In genomic region chr18:24368749-24369148, GRCh38 we compare ENCODE assay signal across 14 cellular contexts. TPM values are rescaled to one million over a fixed set of nuclear protein-coding genes. Genes with fewer than 3 reads are reported as not detected.
DNase-seq lines count a peak whose midpoint lies in the region; ATAC-seq and TF ChIP-seq lines count a peak whose summit lies in the region.
"Had no signal": no experiment of that assay in that cellular context is flagged by ENCODE, and none has a peak within 500 bp of the region (broad histone marks: within the 10 kb centered on the region; RNA-seq: fewer than 3 reads in every experiment).

No MANE protein-coding gene starts in this region.

- H3K4me3 Mint-ChIP-seq in CD4-positive, alpha-beta memory T cell, result peak overlapping the region in 4 of 8 donors; percentile 2 to 48 (median 36)
- no peak overlapping the region for H3K4me3 Mint-ChIP-seq in activated CD4-positive, alpha-beta T cell treated with anti-CD3 and anti-CD28 coated beads, Interleukin-2, amount 10 ng/mL, durations not matched to agents 7 days and 5 days
- H3K4me3 Mint-ChIP-seq: B cell, memory B cell had no signal

- POLR2A ChIA-PET in CD4-positive, alpha-beta memory T cell (lab: Charles Lee; ENCODE audit: partially characterized antibody), result no interaction called here
- POLR2A ChIA-PET in activated CD4-positive, alpha-beta T cell treated with anti-CD3 and anti-CD28 coated beads, Interleukin-2, amount 10 ng/mL, durations not matched to agents 7 days and 5 days (lab: Charles Lee), result no interaction called here

- no peak for TF ChIP-seq POLR2A in right lobe of liver (IDR thresholded peaks at IDR 0.05)

- peak overlapping the region in 5 of 7 donors; percentile 10 to 90 (median 74) for H3K27ac Mint-ChIP-seq in CD4-positive, alpha-beta memory T cell
- H3K27ac Mint-ChIP-seq in activated CD4-positive, alpha-beta T cell treated with anti-CD3 and anti-CD28 coated beads, Interleukin-2, amount 10 ng/mL, durations not matched to agents 7 days and 5 days, result peak overlapping the region; percentile 52
- H3K27ac Mint-ChIP-seq: B cell, memory B cell had no signal

- intact Hi-C loops in CD4-positive, alpha-beta memory T cell (cut with micrococcal nuclease), result no loop called here
- intact Hi-C loops in right lobe of liver (cut with DNase I), result no loop called here

- ATAC-seq in HG02798 (IDR thresholded peaks at IDR 0.05; ENCODE audit: poor library complexity, unreplicated experiment) (no peak), right lobe of liver (no peak)

- H3K9me3 Mint-ChIP-seq in CD4-positive, alpha-beta memory T cell, result no peaks in the 10 kb centered on the region
- H3K9me3 Mint-ChIP-seq in activated CD4-positive, alpha-beta T cell treated with anti-CD3 and anti-CD28 coated beads, Interleukin-2, amount 10 ng/mL, durations not matched to agents 7 days and 5 days, result no peaks in the 10 kb centered on the region
- H3K9me3 Mint-ChIP-seq: memory B cell had no signal

- DNase-seq in CD4-positive, alpha-beta memory T cell, result peak in 3 of 5 donors; percentile 1 to 4 (median 2)
- peak; percentile 11 for DNase-seq in activated CD4-positive, alpha-beta T cell treated with anti-CD3 and anti-CD28 coated beads, Interleukin-2, amount 10 ng/mL, durations not matched to agents 7 days and 5 days
- DNase-seq in choroid plexus epithelial cell (ENCODE audit: low read depth) (peak; percentile 8), NCI-H446 treated with DMSO at 0.1 percent for 48 hours (lab: John Stamatoyannopoulos, UW) (no peak), NCI-H2081 (lab: John Stamatoyannopoulos, UW) (no peak), right lobe of liver (no peak)
- DNase-seq in stimulated activated CD4-positive, alpha-beta T cell treated with anti-CD3 and anti-CD28 coated beads, Interleukin-1b, Interleukin-23, amount 100 ng/mL, for 24 hours (ENCODE audit: low read depth in 4 of 4, low spot score in 1 of 4), result peak in 3 of 4 experiments; percentile 16 to 59 (median 42)
- DNase-seq: adrenal gland, GDM1, NCI-H187 treated with DMSO at 0.1 percent for 48 hours, posterior cingulate gyrus had no signal

- H3K36me3 ChIP-seq in CD4-positive, alpha-beta memory T cell (ENCODE audit: insufficient read depth, low read length), result no peaks in the 10 kb centered on the region
- no peaks in the 10 kb centered on the region for H3K36me3 ChIP-seq in right lobe of liver
- H3K36me3 ChIP-seq: adrenal gland had no signal

- CTCF ChIA-PET in CD4-positive, alpha-beta memory T cell (lab: Charles Lee; ENCODE audit: partially characterized antibody), result interaction anchor here (0.7 to 3.4 kb wide), 4 partner anchors 9 to 136 kb away, joined by 3 to 26 read pairs (median 9); no protein-coding TSS in a partner anchor
- CTCF ChIA-PET in activated CD4-positive, alpha-beta T cell treated with anti-CD3 and anti-CD28 coated beads, Interleukin-2, amount 10 ng/mL, durations not matched to agents 7 days and 5 days (lab: Charles Lee), result interaction anchor here (0.9 to 1.5 kb wide), 4 partner anchors 9 to 120 kb away, joined by 3 to 5 read pairs (median 3); no protein-coding TSS in a partner anchor

- H3K4me1 ChIP-seq in CD4-positive, alpha-beta memory T cell (ENCODE audit: insufficient read depth, low read length), result peaks cover 14% of the 10 kb centered on the region
- no peaks in the 10 kb centered on the region for H3K4me1 ChIP-seq in right lobe of liver
- H3K4me1 ChIP-seq: adrenal gland had no signal

- peaks cover 0 to 4% of the 10 kb centered on the region in 2 donors for H3K36me3 Mint-ChIP-seq in CD4-positive, alpha-beta memory T cell
- no peaks in the 10 kb centered on the region for H3K36me3 Mint-ChIP-seq in activated CD4-positive, alpha-beta T cell treated with anti-CD3 and anti-CD28 coated beads, Interleukin-2, amount 10 ng/mL, durations not matched to agents 7 days and 5 days (ENCODE audit: low read depth)

- H3K27me3 ChIP-seq in CD4-positive, alpha-beta memory T cell (ENCODE audit: insufficient read depth, low read length), result no peaks in the 10 kb centered on the region
- no peaks in the 10 kb centered on the region for H3K27me3 ChIP-seq in right lobe of liver
- H3K27me3 ChIP-seq: adrenal gland had no signal

- H3K27ac ChIP-seq in CD4-positive, alpha-beta memory T cell (ENCODE audit: low read depth, low read length), result no peak overlapping the region
- no peak overlapping the region for H3K27ac ChIP-seq in right lobe of liver
- H3K27ac ChIP-seq: adrenal gland had no signal

- TF ChIP-seq CTCF in choroid plexus epithelial cell (conservative IDR thresholded peaks at IDR 0.05; ENCODE audit: low read depth, low read length), result no peak
- TF ChIP-seq CTCF in right lobe of liver (IDR thresholded peaks at IDR 0.05), result no peak

- H3K4me3 ChIP-seq in CD4-positive, alpha-beta memory T cell (ENCODE audit: low read length in 2 of 2), result no peak overlapping the region
- no peak overlapping the region for H3K4me3 ChIP-seq in choroid plexus epithelial cell (ENCODE audit: low read depth, low read length)
- no peak overlapping the region for H3K4me3 ChIP-seq in right lobe of liver
- H3K4me3 ChIP-seq: adrenal gland had no signal

- no peaks in the 10 kb centered on the region for H3K27me3 Mint-ChIP-seq in CD4-positive, alpha-beta memory T cell
- H3K27me3 Mint-ChIP-seq in activated CD4-positive, alpha-beta T cell treated with anti-CD3 and anti-CD28 coated beads, Interleukin-2, amount 10 ng/mL, durations not matched to agents 7 days and 5 days, result no peaks in the 10 kb centered on the region

- no peaks in the 10 kb centered on the region for H3K9me3 ChIP-seq in CD4-positive, alpha-beta memory T cell (ENCODE audit: control insufficient read depth in 1 of 2, low read length in 2 of 2)
- no peaks in the 10 kb centered on the region for H3K9me3 ChIP-seq in right lobe of liver
- H3K9me3 ChIP-seq: adrenal gland had no signal

- peaks cover 9 to 23% (median 10%) of the 10 kb centered on the region in 4 donors for H3K4me1 Mint-ChIP-seq in CD4-positive, alpha-beta memory T cell
- peaks cover 21% of the 10 kb centered on the region for H3K4me1 Mint-ChIP-seq in activated CD4-positive, alpha-beta T cell treated with anti-CD3 and anti-CD28 coated beads, Interleukin-2, amount 10 ng/mL, durations not matched to agents 7 days and 5 days
- H3K4me1 Mint-ChIP-seq: B cell, memory B cell had no signal

- 64% methylated on average over 3 of the region's 3 CpGs for WGBS in right lobe of liver (ENCODE audit: insufficient coverage, low coverage, low lambda C conversion rate, missing lambda C conversion rate)

RNA-seq across cellular contexts. Expression of gene OSBPL1A, which starts 28.9 kb away (rescaled TPM):
- 1 to 10 TPM; 3.5 to 4.5 TPM for total RNA-seq in CD4-positive, alpha-beta memory T cell
- 1 to 10 TPM; 2.4 to 5.3 TPM for polyA plus RNA-seq in CD4-positive, alpha-beta memory T cell
- total RNA-seq in activated CD4-positive, alpha-beta T cell treated with anti-CD3 and anti-CD28 coated beads, Interleukin-2, amount 10 ng/mL, durations not matched to agents 7 days and 5 days, result 1 to 10 TPM in 1 of 2 experiments, under 1 TPM in 1; 1.00 to 1.4 TPM
- total RNA-seq in right lobe of liver, result 10 to 100 TPM in 4 of 6 experiments, 1 to 10 TPM in 2; 4.1 to 14.6 (median 14.0) TPM

RNA-seq across cellular contexts. Expression of gene IMPACT, which starts 57.7 kb away (rescaled TPM):
- total RNA-seq in CD4-positive, alpha-beta memory T cell, result 10 to 100 TPM; 12.5 to 14.5 TPM
- polyA plus RNA-seq in CD4-positive, alpha-beta memory T cell, result 10 to 100 TPM; 15.5 to 20.9 TPM
- 1 to 10 TPM; 9.3 TPM for total RNA-seq in activated CD4-positive, alpha-beta T cell treated with anti-CD3 and anti-CD28 coated beads, Interleukin-2, amount 10 ng/mL, durations not matched to agents 7 days and 5 days
- 10 to 100 TPM; 10.4 to 18.1 (median 13.9) TPM for total RNA-seq in right lobe of liver

Comparison
In these comparisons a context has a peak if more than half of its experiments do, and no peak if none do; other contexts are left out.
1. DNase-seq: peak in CD4-positive, alpha-beta memory T cell (3 of 5), activated CD4-positive, alpha-beta T cell treated with anti-CD3 and anti-CD28 coated beads, Interleukin-2, amount 10 ng/mL, durations not matched to agents 7 days and 5 days (single experiment), choroid plexus epithelial cell (single experiment) and stimulated activated CD4-positive, alpha-beta T cell treated with anti-CD3 and anti-CD28 coated beads, Interleukin-1b, Interleukin-23, amount 100 ng/mL, for 24 hours (3 of 4); none in NCI-H446 treated with DMSO at 0.1 percent for 48 hours (single experiment), NCI-H2081 (0 of 2) and right lobe of liver (0 of 3).